Comparison of ENCODE assay signal across 11 cellular contexts in genomic region chr6:112231609-112232060, GRCh38. TPM values are rescaled to one million over a fixed set of nuclear protein-coding genes. Genes with fewer than 3 reads are reported as not detected.
DNase-seq lines count a peak whose midpoint lies in the region; TF ChIP-seq lines count a peak whose summit lies in the region.
"Had no signal": no experiment of that assay in that cellular context is flagged by ENCODE, and none has a peak within 500 bp of the region (broad histone marks: within the 10 kb centered on the region; RNA-seq: fewer than 3 reads in every experiment).

No MANE protein-coding gene starts in this region.

- H3K4me3 ChIP-seq in choroid plexus epithelial cell (ENCODE audit: low read depth, low read length) (no peak overlapping the region), neural cell (ENCODE audit: low read length) (no peak overlapping the region)

- TF ChIP-seq CTCF in choroid plexus epithelial cell (conservative IDR thresholded peaks at IDR 0.05; ENCODE audit: low read depth, low read length) = no peak
- no peak for TF ChIP-seq CTCF in neural cell (IDR thresholded peaks at IDR 0.05; ENCODE audit: poor library complexity, severe bottlenecking)

- no peak overlapping the region for H3K4me2 ChIP-seq in neural cell (ENCODE audit: low read length)

- peaks cover 64% of the 10 kb centered on the region for H3K27me3 Mint-ChIP-seq in activated CD4-positive, alpha-beta memory T cell treated with anti-CD3 and anti-CD28 coated beads, Interleukin-2, amount 10 ng/mL, durations not matched to agents 7 days and 5 days

- H3K27me3 ChIP-seq in neural cell (ENCODE audit: insufficient read depth, low read depth, low read length) = no peaks in the 10 kb centered on the region

- H2AFZ ChIP-seq in neural cell (ENCODE audit: low read depth, low read length) = no peak overlapping the region

- H3K36me3 Mint-ChIP-seq in activated CD4-positive, alpha-beta memory T cell treated with anti-CD3 and anti-CD28 coated beads, Interleukin-2, amount 10 ng/mL, durations not matched to agents 7 days and 5 days (ENCODE audit: low read depth) = no peaks in the 10 kb centered on the region
- H3K36me3 Mint-ChIP-seq: activated naive CD8-positive, alpha-beta T cell treated with anti-CD3 and anti-CD28 coated beads for 36 hours; CD8-positive, alpha-beta T cell had no signal

- no peaks in the 10 kb centered on the region for H4K20me1 ChIP-seq in neural cell (ENCODE audit: insufficient read depth)

- intact Hi-C loops in head of caudate nucleus (cut with DNase I) = no loop called here

- H3K4me1 Mint-ChIP-seq in activated CD4-positive, alpha-beta memory T cell treated with anti-CD3 and anti-CD28 coated beads, Interleukin-2, amount 10 ng/mL, durations not matched to agents 7 days and 5 days = peaks cover 17% of the 10 kb centered on the region

- TF ChIP-seq RAD21 in neural cell (conservative IDR thresholded peaks at IDR 0.05) = no peak

- H3K9me2 ChIP-seq in neural cell (ENCODE audit: insufficient read depth, low read length) = no peaks in the 10 kb centered on the region

- H3K27ac ChIP-seq in neural cell (ENCODE audit: low read length) = no peak overlapping the region

- POLR2A ChIA-PET in activated CD4-positive, alpha-beta memory T cell treated with anti-CD3 and anti-CD28 coated beads, Interleukin-2, amount 10 ng/mL, durations not matched to agents 7 days and 5 days (lab: Charles Lee) = no interaction called here

- H3K9ac ChIP-seq in neural cell (ENCODE audit: low read length) = no peak overlapping the region

- H3K79me2 ChIP-seq in neural cell (replicated peaks; ENCODE audit: insufficient read depth, low read length) = no peaks in the 10 kb centered on the region

- no peaks in the 10 kb centered on the region for H3F3A ChIP-seq in neural cell (ENCODE audit: insufficient read depth, low read length, poor library complexity, severe bottlenecking)

- H3K4me3 Mint-ChIP-seq in activated CD4-positive, alpha-beta memory T cell treated with anti-CD3 and anti-CD28 coated beads, Interleukin-2, amount 10 ng/mL, durations not matched to agents 7 days and 5 days = no peak overlapping the region
- H3K4me3 Mint-ChIP-seq: activated CD4-positive, alpha-beta T cell treated with anti-CD3 and anti-CD28 coated beads for 36 hours; activated naive CD8-positive, alpha-beta T cell treated with anti-CD3 and anti-CD28 coated beads for 36 hours; CD8-positive, alpha-beta T cell had no signal

- no peaks in the 10 kb centered on the region for H3K9me3 ChIP-seq in neural cell (ENCODE audit: low read length)

- CTCF ChIA-PET in activated CD4-positive, alpha-beta memory T cell treated with anti-CD3 and anti-CD28 coated beads, Interleukin-2, amount 10 ng/mL, durations not matched to agents 7 days and 5 days (lab: Charles Lee) = no interaction called here

- no peaks in the 10 kb centered on the region for H3K36me3 ChIP-seq in neural cell (ENCODE audit: insufficient read depth, low read length)

- H3K27ac Mint-ChIP-seq in activated CD4-positive, alpha-beta memory T cell treated with anti-CD3 and anti-CD28 coated beads, Interleukin-2, amount 10 ng/mL, durations not matched to agents 7 days and 5 days = no peak overlapping the region
- H3K27ac Mint-ChIP-seq: activated CD4-positive, alpha-beta T cell treated with anti-CD3 and anti-CD28 coated beads for 36 hours; activated naive CD8-positive, alpha-beta T cell treated with anti-CD3 and anti-CD28 coated beads for 36 hours; CD8-positive, alpha-beta T cell had no signal

- peak; percentile 81 for TF ChIP-seq EP300 in neural cell (conservative IDR thresholded peaks at IDR 0.05; ENCODE audit: poor library complexity, severe bottlenecking)

- DNase-seq in DMS153 treated with DMSO at 0.1 percent for 48 hours (lab: John Stamatoyannopoulos, UW; ENCODE audit: unreplicated experiment) = peak; percentile 53
- DNase-seq in NCI-H2029 (lab: John Stamatoyannopoulos, UW) = peak; percentile 90
- peak; percentile 57 for DNase-seq in choroid plexus epithelial cell (ENCODE audit: low read depth)
- no peak for DNase-seq in head of caudate nucleus
- DNase-seq in HK-2 (ENCODE audit: unreplicated experiment) = no peak
- no peak for DNase-seq in activated CD4-positive, alpha-beta memory T cell treated with anti-CD3 and anti-CD28 coated beads, Interleukin-2, amount 10 ng/mL, durations not matched to agents 7 days and 5 days
- DNase-seq in stimulated activated CD4-positive, alpha-beta T cell treated with anti-CD3 and anti-CD28 coated beads, Interleukin-2, amount 100 ng/mL, for 48 hours = no peak
- DNase-seq: activated CD4-positive, alpha-beta T cell treated with anti-CD3 and anti-CD28 coated beads for 36 hours; activated naive CD8-positive, alpha-beta T cell treated with anti-CD3 and anti-CD28 coated beads for 36 hours; CD8-positive, alpha-beta T cell had no signal

- H3K9me3 Mint-ChIP-seq in activated CD4-positive, alpha-beta memory T cell treated with anti-CD3 and anti-CD28 coated beads, Interleukin-2, amount 10 ng/mL, durations not matched to agents 7 days and 5 days = no peaks in the 10 kb centered on the region
- H3K9me3 Mint-ChIP-seq: activated naive CD8-positive, alpha-beta T cell treated with anti-CD3 and anti-CD28 coated beads for 36 hours; CD8-positive, alpha-beta T cell had no signal

TF ChIP-seq in neural cell, 6 proteins besides CTCF, POLR2A, EP300 and RAD21:
- TF ChIP-seq SMC3 (conservative IDR thresholded peaks at IDR 0.05; ENCODE audit: poor library complexity) (no peak), POLR2AphosphoS5 (IDR thresholded peaks at IDR 0.05) (peak; percentile 30), TAF1 (IDR thresholded peaks at IDR 0.05; ENCODE audit: low read depth) (no peak), EZH2 (IDR thresholded peaks at IDR 0.05; ENCODE audit: borderline replicate concordance, insufficient read depth, low read length, poor library complexity, severe bottlenecking) (no peak), MXI1 (conservative IDR thresholded peaks at IDR 0.05; ENCODE audit: poor library complexity, severe bottlenecking) (no peak), REST (IDR thresholded peaks at IDR 0.05; ENCODE audit: borderline replicate concordance) (no peak)

RNA-seq across cellular contexts. Expression of gene LAMA4, which starts 22.7 kb away (rescaled TPM):
- 0.69 TPM in 1 of 2 replicates, not detected in the other for polyA plus RNA-seq in neural cell
- polyA minus RNA-seq in neural cell = 1.2 and 1.7 TPM in 2 replicates
- not detected for total RNA-seq in activated CD4-positive, alpha-beta memory T cell treated with anti-CD3 and anti-CD28 coated beads, Interleukin-2, amount 10 ng/mL, durations not matched to agents 7 days and 5 days
- total RNA-seq: activated naive CD8-positive, alpha-beta T cell treated with anti-CD3 and anti-CD28 coated beads for 36 hours; CD8-positive, alpha-beta T cell had no signal

Comparison
In these comparisons a context has a peak if more than half of its experiments do, and no peak if none do; other contexts are left out.
1. DNase-seq: peak in DMS153 treated with DMSO at 0.1 percent for 48 hours (single experiment), NCI-H2029 (single experiment) and choroid plexus epithelial cell (single experiment); none in head of caudate nucleus (0 of 42), HK-2 (single experiment), activated CD4-positive, alpha-beta memory T cell treated with anti-CD3 and anti-CD28 coated beads, Interleukin-2, amount 10 ng/mL, durations not matched to agents 7 days and 5 days (single experiment) and stimulated activated CD4-positive, alpha-beta T cell treated with anti-CD3 and anti-CD28 coated beads, Interleukin-2, amount 100 ng/mL, for 48 hours (0 of 2).